30 cellular contexts compared by ENCODE assay signal in the genomic region with DNA sequence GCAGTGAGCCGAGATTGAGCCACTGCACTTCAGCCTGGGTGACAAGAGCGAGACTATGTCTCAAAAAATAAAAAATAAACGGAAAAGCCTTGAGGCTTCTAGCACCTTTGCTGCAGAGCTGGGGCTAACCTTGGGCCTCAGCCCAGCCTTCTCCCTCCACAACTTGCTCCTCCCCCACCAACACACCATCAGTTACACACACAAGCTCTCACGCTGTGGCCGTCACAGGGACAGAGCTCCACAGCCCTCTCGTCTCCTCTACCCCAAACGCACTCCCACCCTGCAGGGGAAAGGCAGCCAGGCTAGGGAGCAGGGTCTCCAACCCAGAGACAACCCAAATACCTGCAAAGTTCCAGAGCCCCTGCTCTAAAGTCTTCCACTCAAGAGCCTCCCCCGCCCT. TPM values are rescaled to one million over a fixed set of nuclear protein-coding genes. Genes with fewer than 3 reads are reported as not detected.
A peak's percentile ranks its signal among the peaks of the same experiment; 100 is the strongest.
DNase-seq lines count a peak whose midpoint lies in the region; ATAC-seq, FAIRE-seq and TF ChIP-seq lines count a peak whose summit lies in the region.
"Had no signal": no experiment of that assay in that cellular context is flagged by ENCODE, and none has a peak within 500 bp of the region (broad histone marks: within the 10 kb centered on the region; RNA-seq: fewer than 3 reads in every experiment).

No MANE protein-coding gene starts in this region.

- 97% methylated on average over 8 of the region's 8 CpGs for WGBS in A549 (ENCODE audit: missing lambda C conversion rate)

- TF ChIP-seq EP300 in A549 (IDR thresholded peaks at IDR 0.05), result no peak

- H3K79me2 ChIP-seq in neural progenitor cell (ENCODE audit: low read depth), result no peaks in the 10 kb centered on the region

- H3K27me3 Mint-ChIP-seq in neural progenitor cell (ENCODE audit: insufficient read depth, low read depth), result peaks cover 13% of the 10 kb centered on the region

- TF ChIP-seq POLR2A in A549 (IDR thresholded peaks at IDR 0.05; ENCODE audit: low read length) (no peak), breast epithelium (IDR thresholded peaks at IDR 0.05) (no peak)

- no peaks in the 10 kb centered on the region for H4K20me1 ChIP-seq in neural progenitor cell (ENCODE audit: low read depth)

- H3K4me3 Mint-ChIP-seq in neural progenitor cell, result peak overlapping the region; percentile 64
- H3K4me3 Mint-ChIP-seq: activated naive CD8-positive, alpha-beta T cell treated with anti-CD3 and anti-CD28 coated beads, Interleukin-2, amount 50 U/mL, for 24 hours; activated T-cell treated with anti-CD3 and anti-CD28 coated beads, Interleukin-2, amount 50 U/mL, for 4 hours; CD8-positive, alpha-beta memory T cell; natural killer cell treated with Interleukin-12 subunit alpha and Interleukin-12 subunit beta and Interleukin-15 and Interleukin-18, amount 100 ng/mL, for 72 hours; stimulated activated memory B cell treated with anti-CD40 and anti-IgM and Interleukin-4, amounts not matched to agents 10 μg/mL and 1 μg/mL and 100 μg/mL, for 72 hours; T-helper 1 cell treated with Interleukin-12 subunit alpha and Interleukin-12 subunit beta and Interleukin-4 antibody, amounts not matched to agents 30 μg/mL and 1 μg/mL, for 36 hours had no signal

- no peak for TF ChIP-seq RAD21 in A549 (conservative IDR thresholded peaks at IDR 0.05 in 1 of 2, IDR thresholded peaks at IDR 0.05 in 1 of 2)

- no peaks in the 10 kb centered on the region for H3K27me3 ChIP-seq in NT2/D1 (ENCODE audit: insufficient read depth, insufficient read length)
- H3K27me3 ChIP-seq in dorsolateral prefrontal cortex, result no peaks in the 10 kb centered on the region
- H3K27me3 ChIP-seq in neural progenitor cell, result peaks cover 30% of the 10 kb centered on the region
- H3K27me3 ChIP-seq in breast epithelium, result no peaks in the 10 kb centered on the region
- H3K27me3 ChIP-seq: body of pancreas, right lobe of liver, suprapubic skin, uterus had no signal

- intact Hi-C loops in dorsolateral prefrontal cortex (cut with DNase I) (no loop called here), breast epithelium (cut with DNase I; ENCODE audit: low total_unique reads) (no loop called here)

- H2AFZ ChIP-seq in neural progenitor cell (replicated peaks), result no peak overlapping the region

- peak overlapping the region; percentile 13 for H3K9ac ChIP-seq in NT2/D1 (ENCODE audit: insufficient read length, low read depth)
- H3K9ac ChIP-seq in neural progenitor cell, result no peak overlapping the region
- H3K9ac ChIP-seq: KMS-11, SK-N-SH had no signal

- ATAC-seq in A549 (no peak), GM18861 (IDR thresholded peaks at IDR 0.05; ENCODE audit: unreplicated experiment) (no peak), HG02981 (IDR thresholded peaks at IDR 0.05; ENCODE audit: unreplicated experiment) (no peak)
- ATAC-seq: activated naive CD8-positive, alpha-beta T cell treated with anti-CD3 and anti-CD28 coated beads, Interleukin-2, amount 50 U/mL, for 24 hours; activated T-cell treated with anti-CD3 and anti-CD28 coated beads, Interleukin-2, amount 50 U/mL, for 4 hours; body of pancreas; left ventricle myocardium superior; natural killer cell treated with Interleukin-12 subunit alpha and Interleukin-12 subunit beta and Interleukin-15 and Interleukin-18, amount 100 ng/mL, for 72 hours; right lobe of liver; stimulated activated memory B cell treated with anti-CD40 and anti-IgM and Interleukin-4, amounts not matched to agents 10 μg/mL and 1 μg/mL and 100 μg/mL, for 72 hours had no signal

- POLR2A ChIA-PET in A549 (lab: Yijun Ruan, JAX), result no interaction called here

- peaks cover 84% of the 10 kb centered on the region for H3K4me1 Mint-ChIP-seq in neural progenitor cell

- DNase-seq in A549 (ENCODE audit: low read depth in 1 of 2, low spot score in 1 of 2), result no peak
- DNase-seq in NT2/D1 (ENCODE audit: low read depth, low spot score), result no peak
- DNase-seq in dorsolateral prefrontal cortex, result peak in 1 of 10 donors; percentile 29
- DNase-seq in neural progenitor cell (ENCODE audit: low spot score), result no peak
- DNase-seq in breast epithelium (ENCODE audit: low spot score in 2 of 2), result no peak
- DNase-seq in GM03348 (ENCODE audit: low spot score), result no peak
- DNase-seq: activated naive CD8-positive, alpha-beta T cell treated with anti-CD3 and anti-CD28 coated beads, Interleukin-2, amount 50 U/mL, for 24 hours; activated T-cell treated with anti-CD3 and anti-CD28 coated beads, Interleukin-2, amount 50 U/mL, for 4 hours; CD8-positive, alpha-beta memory T cell; DMS153; left ventricle myocardium superior; NCI-H1417 treated with DMSO at 0.1 percent for 48 hours; NCI-H2081 treated with DMSO at 0.1 percent for 48 hours; NCI-H345; right lobe of liver; SK-N-SH; stimulated activated CD4-positive, alpha-beta T cell treated with anti-CD3 and anti-CD28 coated beads, Interleukin-12 subunit alpha, Interleukin-12 subunit beta, amount 100 ng/mL, for 4 hours; stimulated activated CD4-positive, alpha-beta T cell treated with anti-CD3 and anti-CD28 coated beads, Interleukin-4, amount 100 ng/mL, for 24 hours; uterus had no signal

- H3K27ac Mint-ChIP-seq in neural progenitor cell, result no peak overlapping the region
- H3K27ac Mint-ChIP-seq: activated naive CD8-positive, alpha-beta T cell treated with anti-CD3 and anti-CD28 coated beads, Interleukin-2, amount 50 U/mL, for 24 hours; natural killer cell treated with Interleukin-12 subunit alpha and Interleukin-12 subunit beta and Interleukin-15 and Interleukin-18, amount 100 ng/mL, for 72 hours; stimulated activated memory B cell treated with anti-CD40 and anti-IgM and Interleukin-4, amounts not matched to agents 10 μg/mL and 1 μg/mL and 100 μg/mL, for 72 hours; T-helper 1 cell treated with Interleukin-12 subunit alpha and Interleukin-12 subunit beta and Interleukin-4 antibody, amounts not matched to agents 30 μg/mL and 1 μg/mL, for 36 hours had no signal

- H3K36me3 ChIP-seq in NT2/D1 (ENCODE audit: insufficient read depth, insufficient read length, low read length) (peaks cover 61% of the 10 kb centered on the region), neural progenitor cell (no peaks in the 10 kb centered on the region), breast epithelium (no peaks in the 10 kb centered on the region)
- H3K36me3 ChIP-seq: right lobe of liver, uterus had no signal

- H3K4me3 ChIP-seq in A549 (no peak overlapping the region), NT2/D1 (ENCODE audit: insufficient read length, low read depth) (no peak overlapping the region), dorsolateral prefrontal cortex (peak overlapping the region in 1 of 59 donors; percentile 12), neural progenitor cell (no peak overlapping the region), breast epithelium (no peak overlapping the region)
- H3K4me3 ChIP-seq: body of pancreas, right lobe of liver, suprapubic skin, uterus had no signal

- H3K9me3 Mint-ChIP-seq in neural progenitor cell, result no peaks in the 10 kb centered on the region
- H3K9me3 Mint-ChIP-seq: activated naive CD8-positive, alpha-beta T cell treated with anti-CD3 and anti-CD28 coated beads, Interleukin-2, amount 50 U/mL, for 24 hours; activated T-cell treated with anti-CD3 and anti-CD28 coated beads, Interleukin-2, amount 50 U/mL, for 4 hours; CD8-positive, alpha-beta memory T cell; natural killer cell treated with Interleukin-12 subunit alpha and Interleukin-12 subunit beta and Interleukin-15 and Interleukin-18, amount 100 ng/mL, for 72 hours; stimulated activated memory B cell treated with anti-CD40 and anti-IgM and Interleukin-4, amounts not matched to agents 10 μg/mL and 1 μg/mL and 100 μg/mL, for 72 hours; T-helper 1 cell treated with Interleukin-12 subunit alpha and Interleukin-12 subunit beta and Interleukin-4 antibody, amounts not matched to agents 30 μg/mL and 1 μg/mL, for 36 hours had no signal

- H3K9me3 ChIP-seq in A549, result no peaks in the 10 kb centered on the region
- H3K9me3 ChIP-seq in NT2/D1 (ENCODE audit: insufficient read depth, low read length), result no peaks in the 10 kb centered on the region
- H3K9me3 ChIP-seq in neural progenitor cell (ENCODE audit: low read depth), result no peaks in the 10 kb centered on the region
- no peaks in the 10 kb centered on the region for H3K9me3 ChIP-seq in breast epithelium
- H3K9me3 ChIP-seq: body of pancreas, right lobe of liver, SK-N-SH, suprapubic skin, uterus had no signal

- CTCF ChIA-PET in A549 (lab: Yijun Ruan, JAX), result interaction anchor here (0.6 to 48.7 kb wide), 9 partner anchors 12 to 238 kb away, joined by 3 to 1377 read pairs (median 4); partner anchors contain the start of genes CUEDC1, MRPS23, SRSF1 and VEZF1

- peak overlapping the region; percentile 24 to 92; a peak in 5 of 6 replicates for H3K27ac ChIP-seq in A549
- H3K27ac ChIP-seq in dorsolateral prefrontal cortex, result peak overlapping the region in 39 of 59 donors; percentile 9 to 99 (median 94)
- no peak overlapping the region for H3K27ac ChIP-seq in neural progenitor cell
- H3K27ac ChIP-seq in breast epithelium, result no peak overlapping the region
- H3K27ac ChIP-seq: KMS-11, right lobe of liver, suprapubic skin had no signal

- H3K4me1 ChIP-seq in A549, result peaks cover 95% of the 10 kb centered on the region
- peaks cover 49% of the 10 kb centered on the region for H3K4me1 ChIP-seq in NT2/D1 (ENCODE audit: insufficient read depth, insufficient read length)
- peaks cover 35% of the 10 kb centered on the region for H3K4me1 ChIP-seq in neural progenitor cell
- H3K4me1 ChIP-seq in breast epithelium, result peaks cover 28 to 31% of the 10 kb centered on the region in 2 donors
- H3K4me1 ChIP-seq: right lobe of liver had no signal

- H3K36me3 Mint-ChIP-seq in neural progenitor cell, result peaks cover 35% of the 10 kb centered on the region
- H3K36me3 Mint-ChIP-seq: CD8-positive, alpha-beta memory T cell; natural killer cell treated with Interleukin-12 subunit alpha and Interleukin-12 subunit beta and Interleukin-15 and Interleukin-18, amount 100 ng/mL, for 72 hours; stimulated activated memory B cell treated with anti-CD40 and anti-IgM and Interleukin-4, amounts not matched to agents 10 μg/mL and 1 μg/mL and 100 μg/mL, for 72 hours had no signal

- no peak for TF ChIP-seq CTCF in A549 (IDR thresholded peaks at IDR 0.05)
- no peak for TF ChIP-seq CTCF in dorsolateral prefrontal cortex (IDR thresholded peaks at IDR 0.05 in 54 of 56, conservative IDR thresholded peaks at IDR 0.05 in 2 of 56; ENCODE audit: low read depth in 1 of 56, partially characterized antibody in 56 of 56)
- no peak for TF ChIP-seq CTCF in neural progenitor cell (IDR thresholded peaks at IDR 0.05)
- no peak for TF ChIP-seq CTCF in breast epithelium (IDR thresholded peaks at IDR 0.05)

- H3F3A ChIP-seq in neural progenitor cell (ENCODE audit: low read depth), result peaks cover 39% of the 10 kb centered on the region

- H3K4me2 ChIP-seq in A549 (no peak overlapping the region), neural progenitor cell (no peak overlapping the region)
- H3K4me2 ChIP-seq: KMS-11, SK-N-SH had no signal

- no peak for FAIRE-seq in A549 (lab: Jason Lieb, UNC)
- FAIRE-seq: endothelial cell of umbilical vein, islet of Langerhans, TTC549 had no signal

RNA-seq across cellular contexts. Expression of gene MRPS23, which starts 22.0 kb away (rescaled TPM):
- 73.2 and 110 TPM in 2 replicates for polyA plus RNA-seq in A549 (2011; rRNA removed)
- 96.6 and 104 TPM in 2 replicates for polyA plus RNA-seq in A549 (2012; cell fraction: cytosol; rRNA removed)
- polyA plus RNA-seq in A549 (2012; cell fraction: nucleus; rRNA removed), result 45.7 and 49.9 TPM in 2 replicates
- 140 to 164 TPM (median 153 TPM) in 3 replicates for polyA plus RNA-seq in A549 (2017; fragmentation: RNase III; extraction: RNeasy Plus Mini Kit Qiagen cat#74134 plus additional on column Dnase treatment)
- polyA minus RNA-seq in A549 (2011; rRNA and poly(A)+ RNA removed), result 36.4 and 52.6 TPM in 2 replicates
- total RNA-seq in dorsolateral prefrontal cortex, result 10 to 100 TPM; 32.8 to 72.7 (median 51.3) TPM
- total RNA-seq in neural progenitor cell (ENCODE audit: low replicate concordance), result 16.4 and 33.3 TPM in 2 replicates
- total RNA-seq in breast epithelium, result 10 to 100 TPM in 1 of 3 donors, 1 to 10 TPM in 2; 7.5 to 10.7 (median 8.2) TPM

Comparison
In these comparisons a context has a peak if more than half of its experiments do, and no peak if none do; other contexts are left out.
1. H3K27ac ChIP-seq: peak in A549 (2 of 2) and dorsolateral prefrontal cortex (39 of 59); none in neural progenitor cell (single experiment) and breast epithelium (0 of 2).